Comparison of ENCODE assay signal across 7 cellular contexts in genomic region chr13:46721054-46721453, GRCh38.
DNase-seq lines count a peak whose midpoint lies in the region; ATAC-seq and FAIRE-seq lines count a peak whose summit lies in the region.

No MANE protein-coding gene starts in this region.

- H3K4me1 Mint-ChIP-seq in naive B cell = peaks cover 4 to 7% (median 6%) of the 10 kb centered on the region in 3 donors

- H3K4me3 Mint-ChIP-seq in naive B cell = no peak overlapping the region

- no peaks in the 10 kb centered on the region for H3K4me1 ChIP-seq in aorta (ENCODE audit: control insufficient read depth in 1 of 2, insufficient read depth in 2 of 2, low read length in 2 of 2)

- no peaks in the 10 kb centered on the region for H3K9me3 ChIP-seq in aorta (ENCODE audit: control insufficient read depth, low read length)

- peak in 1 of 2 donors; percentile 36 for ATAC-seq in naive B cell (ENCODE audit: low read depth in 2 of 2)
- peak; percentile 85 for ATAC-seq in aorta (ENCODE audit: low FRiP score)
- no peak for ATAC-seq in GM21529 (IDR thresholded peaks at IDR 0.05; ENCODE audit: unreplicated experiment)

- DNase-seq in ELF-1 (ENCODE audit: low read depth, low spot score) (peak; percentile 8), LoVo (ENCODE audit: low spot score) (peak; percentile 19), naive B cell (peak; percentile 33), aorta (peak in 1 of 2 donors; percentile 52)
- DNase-seq in activated CD4-positive, alpha-beta T cell treated with anti-CD3 and anti-CD28 coated beads for 4 hours = peak; percentile 15 to 40

- H3K36me3 Mint-ChIP-seq in naive B cell = peaks cover 17 to 20% of the 10 kb centered on the region in 2 donors

- no peaks in the 10 kb centered on the region for H3K36me3 ChIP-seq in aorta (ENCODE audit: control insufficient read depth in 1 of 2, insufficient read depth in 2 of 2, low read length in 1 of 2)

- WGBS in aorta, 2 donors = 2 to 4% methylated on average over 4 of the region's 4 CpGs

- no peak overlapping the region for H3K27ac ChIP-seq in aorta (ENCODE audit: low read depth in 1 of 2, low read length in 2 of 2)

- H3K27ac Mint-ChIP-seq in naive B cell = no peak overlapping the region

- peaks cover 0 to 2% (median 0%) of the 10 kb centered on the region in 7 donors for H3K9me3 Mint-ChIP-seq in naive B cell

- intact Hi-C loops in aorta (cut with DNase I) = loop anchor here (1.0 to 2.0 kb wide), 2 partner anchors 170 to 228 kb away; no protein-coding TSS in a partner anchor

- no peaks in the 10 kb centered on the region for H3K27me3 Mint-ChIP-seq in naive B cell

- no peaks in the 10 kb centered on the region for H3K27me3 ChIP-seq in aorta (ENCODE audit: control insufficient read depth in 1 of 2, insufficient read depth in 2 of 2, low read length in 1 of 2)

- peak; percentile 93 for FAIRE-seq in endometrium (lab: Jason Lieb, UNC)

- no peak overlapping the region for H3K4me3 ChIP-seq in aorta (ENCODE audit: low read length in 2 of 2)
